ENCODE assay signal across 19 cellular contexts in the genomic region with DNA sequence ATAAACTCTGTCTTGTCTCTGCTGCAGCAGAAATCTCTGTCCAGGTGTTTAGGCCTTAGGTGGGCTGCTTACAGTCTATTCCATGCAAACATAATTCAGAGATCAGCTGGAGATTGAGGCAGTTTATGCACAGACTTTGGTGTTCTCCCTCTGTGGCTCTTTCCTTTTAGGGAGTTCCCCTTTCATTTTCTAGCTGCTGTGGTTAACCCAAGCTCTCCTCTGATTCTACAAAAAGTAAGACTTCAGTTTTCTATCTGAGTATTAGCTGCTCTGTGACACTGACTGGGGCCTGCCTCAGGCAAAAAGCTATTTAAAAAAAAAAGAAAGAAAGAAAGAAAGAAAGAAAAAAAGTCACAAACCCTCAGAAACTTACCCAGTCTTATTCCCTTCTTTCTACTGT.
DNase-seq lines count a peak whose midpoint lies in the region; ATAC-seq and TF ChIP-seq lines count a peak whose summit lies in the region.
"Had no signal": no experiment of that assay in that cellular context is flagged by ENCODE, and none has a peak within 500 bp of the region (broad histone marks: within the 10 kb centered on the region; RNA-seq: fewer than 3 reads in every experiment).

No MANE protein-coding gene starts in this region.

- peak; percentile 93 to 98 for ATAC-seq in activated T-cell treated with anti-CD3 and anti-CD28 coated beads, Interleukin-2, amount 50 U/mL, for 72 hours (replicated peaks in 1 of 2)
- ATAC-seq in GM21381 (IDR thresholded peaks at IDR 0.05; ENCODE audit: unreplicated experiment) = peak; percentile 64
- ATAC-seq in stimulated activated naive CD8-positive, alpha-beta T cell treated with anti-CD3 and anti-CD28 coated beads, Interleukin-15, Interleukin-2, amounts not matched to agents 100 U/mL and 50 U/mL, for 24 hours = peak; percentile 89
- no peak for ATAC-seq in esophagus mucosa
- ATAC-seq in T-helper 17 cell = no peak
- ATAC-seq: lower lobe of right lung had no signal

- peaks cover 21% of the 10 kb centered on the region for H3K4me1 Mint-ChIP-seq in activated T-cell treated with anti-CD3 and anti-CD28 coated beads, Interleukin-2, amount 50 U/mL, for 72 hours (ENCODE audit: low read depth)
- no peaks in the 10 kb centered on the region for H3K4me1 Mint-ChIP-seq in T-helper 17 cell
- H3K4me1 Mint-ChIP-seq: CD8-positive, alpha-beta memory T cell had no signal

- H3K9me3 ChIP-seq in T-helper 17 cell (ENCODE audit: control insufficient read depth, low read length, poor library complexity, severe bottlenecking) = no peaks in the 10 kb centered on the region
- H3K9me3 ChIP-seq: adrenal gland, lower lobe of right lung, right atrium auricular region had no signal

- TF ChIP-seq POLR2A in NB4 (IDR thresholded peaks at IDR 0.05; ENCODE audit: extremely low read depth, insufficient read length) = no peak

- H3K4me3 Mint-ChIP-seq in activated T-cell treated with anti-CD3 and anti-CD28 coated beads, Interleukin-2, amount 50 U/mL, for 72 hours = no peak overlapping the region
- H3K4me3 Mint-ChIP-seq in T-helper 17 cell = no peak overlapping the region
- H3K4me3 Mint-ChIP-seq: CD8-positive, alpha-beta memory T cell had no signal

- TF ChIP-seq CTCF in NB4 (IDR thresholded peaks at IDR 0.05; ENCODE audit: low read depth, low read length) = no peak

- DNase-seq in activated T-cell treated with anti-CD3 and anti-CD28 coated beads, Interleukin-2, amount 50 U/mL, for 72 hours = peak; percentile 11 to 16
- DNase-seq in activated T-cell treated with anti-CD3 and anti-CD28 coated beads, Interleukin-2, amount 50 U/mL, for 1 hour = no peak
- DNase-seq in NB4 (ENCODE audit: low read depth) (peak; percentile 19), ecto neural progenitor cell (ENCODE audit: low spot score) (no peak), T-helper 17 cell (no peak)
- DNase-seq in stimulated activated naive CD8-positive, alpha-beta T cell treated with anti-CD3 and anti-CD28 coated beads, Interleukin-15, Interleukin-2, amounts not matched to agents 100 U/mL and 50 U/mL, for 24 hours = no peak
- DNase-seq: activated CD4-positive, alpha-beta T cell treated with anti-CD3 and anti-CD28 coated beads for 4 hours; adrenal gland; CD8-positive, alpha-beta memory T cell; EL; lower lobe of right lung; NCI-H2029 treated with DMSO at 0.1 percent for 48 hours; NCI-H524; occipital lobe; SJCRH30 had no signal

- H3K9me3 Mint-ChIP-seq in activated T-cell treated with anti-CD3 and anti-CD28 coated beads, Interleukin-2, amount 50 U/mL, for 72 hours = peaks cover 0 to 3% of the 10 kb centered on the region in 2 donors

- no peak overlapping the region for H3K27ac Mint-ChIP-seq in activated T-cell treated with anti-CD3 and anti-CD28 coated beads, Interleukin-2, amount 50 U/mL, for 72 hours
- no peak overlapping the region for H3K27ac Mint-ChIP-seq in T-helper 17 cell
- H3K27ac Mint-ChIP-seq: CD8-positive, alpha-beta memory T cell had no signal

- H3K4me3 ChIP-seq in NB4 (ENCODE audit: low read depth, low read length) = no peak overlapping the region
- H3K4me3 ChIP-seq: adrenal gland, cardiac muscle cell, lower lobe of right lung, right atrium auricular region, SJCRH30 had no signal

- peaks cover 63% of the 10 kb centered on the region for H3K27me3 Mint-ChIP-seq in activated T-cell treated with anti-CD3 and anti-CD28 coated beads, Interleukin-2, amount 50 U/mL, for 72 hours (ENCODE audit: low read depth)
- peaks cover 43% of the 10 kb centered on the region for H3K27me3 Mint-ChIP-seq in T-helper 17 cell

- H3K36me3 Mint-ChIP-seq in activated T-cell treated with anti-CD3 and anti-CD28 coated beads, Interleukin-2, amount 50 U/mL, for 72 hours (ENCODE audit: insufficient read depth in 2 of 2) = no peaks in the 10 kb centered on the region
- peaks cover 2% of the 10 kb centered on the region for H3K36me3 Mint-ChIP-seq in T-helper 17 cell (ENCODE audit: low read depth)
- H3K36me3 Mint-ChIP-seq: CD8-positive, alpha-beta memory T cell had no signal

Comparison
In these comparisons a context has a peak if more than half of its experiments do, and no peak if none do; other contexts are left out.
1. DNase-seq: peak in activated T-cell treated with anti-CD3 and anti-CD28 coated beads, Interleukin-2, amount 50 U/mL, for 72 hours (2 of 2) and NB4 (single experiment); none in activated T-cell treated with anti-CD3 and anti-CD28 coated beads, Interleukin-2, amount 50 U/mL, for 1 hour (single experiment), stimulated activated naive CD8-positive, alpha-beta T cell treated with anti-CD3 and anti-CD28 coated beads, Interleukin-15, Interleukin-2, amounts not matched to agents 100 U/mL and 50 U/mL, for 24 hours (single experiment), ecto neural progenitor cell (single experiment) and T-helper 17 cell (0 of 3).
2. ATAC-seq: peak in activated T-cell treated with anti-CD3 and anti-CD28 coated beads, Interleukin-2, amount 50 U/mL, for 72 hours (2 of 2), GM21381 (single experiment) and stimulated activated naive CD8-positive, alpha-beta T cell treated with anti-CD3 and anti-CD28 coated beads, Interleukin-15, Interleukin-2, amounts not matched to agents 100 U/mL and 50 U/mL, for 24 hours (single experiment); none in esophagus mucosa (single experiment) and T-helper 17 cell (single experiment).